Comparison of ENCODE assay signal across 8 cellular contexts in the genomic region with DNA sequence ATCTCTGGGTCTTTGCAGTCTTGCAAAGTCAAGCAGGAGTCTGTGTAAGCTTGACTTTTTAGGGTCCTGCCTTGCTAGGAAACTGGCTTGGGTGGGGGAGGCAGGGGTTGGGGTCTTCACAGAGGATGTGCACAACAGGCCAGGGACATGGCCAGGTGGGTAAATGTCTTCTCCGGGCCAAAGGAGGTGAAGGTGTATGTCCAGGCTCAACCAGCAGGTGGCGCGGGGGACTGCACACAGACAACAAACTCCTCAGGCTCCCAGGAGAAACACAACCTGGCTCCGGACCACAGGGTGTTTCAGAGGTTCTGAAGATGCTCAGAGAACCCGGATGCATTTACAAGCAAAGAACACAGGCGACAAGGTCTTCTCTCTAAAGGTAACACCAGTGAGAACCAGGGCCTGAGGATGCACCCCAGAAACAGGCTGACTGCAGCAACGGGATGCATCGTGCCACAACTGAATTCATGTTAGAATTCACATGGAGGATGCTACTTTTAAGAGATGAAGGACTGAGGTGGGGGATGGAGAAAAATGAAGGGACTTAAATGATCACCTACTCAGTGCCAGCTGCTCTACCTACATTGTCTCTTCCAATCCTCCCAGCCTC. TPM values are rescaled to one million over a fixed set of nuclear protein-coding genes. Genes with fewer than 3 reads are reported as not detected.
DNase-seq lines count a peak whose midpoint lies in the region; ATAC-seq and TF ChIP-seq lines count a peak whose summit lies in the region.

No MANE protein-coding gene starts in this region.

- H3K27me3 ChIP-seq in GM23248 (replicated peaks; ENCODE audit: insufficient read depth) (no peaks in the 10 kb centered on the region), Peyer's patch (no peaks in the 10 kb centered on the region), heart right ventricle (no peaks in the 10 kb centered on the region)

- no peak for TF ChIP-seq POLR2A in Peyer's patch (IDR thresholded peaks at IDR 0.05)

- no peak for ATAC-seq in heart right ventricle
- ATAC-seq in HG02623 (IDR thresholded peaks at IDR 0.05; ENCODE audit: unreplicated experiment), result no peak

- H3K27ac ChIP-seq in GM23248 (no peak overlapping the region), Peyer's patch (no peak overlapping the region), heart right ventricle (peak overlapping the region in 2 of 10 donors; percentile 78 to 88)

- H3K36me3 ChIP-seq in GM23248 (ENCODE audit: low read depth) (no peaks in the 10 kb centered on the region), Peyer's patch (no peaks in the 10 kb centered on the region), heart right ventricle (peaks cover 0 to 1% (median 0%) of the 10 kb centered on the region in 9 donors)

- peaks cover 38% of the 10 kb centered on the region for H3K4me1 ChIP-seq in GM23248 (ENCODE audit: insufficient read depth)
- H3K4me1 ChIP-seq in Peyer's patch, result peaks cover 0 to 51% (median 9%) of the 10 kb centered on the region in 4 donors
- H3K4me1 ChIP-seq in heart right ventricle, result peaks cover 45 to 96% (median 77%) of the 10 kb centered on the region in 9 donors

- TF ChIP-seq CTCF in AG09319 (IDR thresholded peaks at IDR 0.05; ENCODE audit: low read depth, low read length) (peak; percentile 61), Peyer's patch (IDR thresholded peaks at IDR 0.05) (peak in 5 of 6 experiments; percentile 8 to 66 (median 60)), heart right ventricle (IDR thresholded peaks at IDR 0.05) (peak; percentile 30 to 70 (median 61))

- intact Hi-C loops in heart right ventricle (cut with DNase I), result loop anchor here in 3 of 10 donors (5.0 kb wide), 3 partner anchors 33 to 88 kb away; no protein-coding TSS in a partner anchor

- H2AFZ ChIP-seq in GM23248, result no peak overlapping the region

- H3K4me2 ChIP-seq in GM23248 (ENCODE audit: unreplicated experiment), result no peak overlapping the region

- DNase-seq in AG09319 (ENCODE audit: extremely low read depth, low read depth) (no peak), GM23248 (peak; percentile 52), Peyer's patch (peak; percentile 44 to 81 (median 78)), heart right ventricle (peak; percentile 31 to 51), ureter (ENCODE audit: low spot score) (no peak)
- peak; percentile 85 for DNase-seq in activated effector memory CD4-positive, alpha-beta T cell treated with anti-CD3 and anti-CD28 coated beads, Interleukin-2, amount 50 U/mL, for 16 hours
- peak; percentile 16 to 64 (median 38) for DNase-seq in stimulated activated CD4-positive, alpha-beta T cell treated with anti-CD3 and anti-CD28 coated beads, Interleukin-12 subunit alpha, Interleukin-12 subunit beta, amount 100 ng/mL, for 48 hours (ENCODE audit: low read depth in 2 of 3, low spot score in 1 of 3)

- no peak overlapping the region for H3K9ac ChIP-seq in GM23248

- no peaks in the 10 kb centered on the region for H3K9me3 ChIP-seq in GM23248 (ENCODE audit: low read depth)
- H3K9me3 ChIP-seq in Peyer's patch, result no peaks in the 10 kb centered on the region
- no peaks in the 10 kb centered on the region for H3K9me3 ChIP-seq in heart right ventricle

- H4K20me1 ChIP-seq in GM23248 (ENCODE audit: insufficient read depth), result no peaks in the 10 kb centered on the region

- H3K79me2 ChIP-seq in GM23248 (ENCODE audit: insufficient read depth), result no peaks in the 10 kb centered on the region

- H3K4me3 ChIP-seq in GM23248, result no peak overlapping the region
- H3K4me3 ChIP-seq in Peyer's patch, result no peak overlapping the region
- no peak overlapping the region for H3K4me3 ChIP-seq in heart right ventricle

- 61 to 63% methylated on average over 8 of the region's 8 CpGs for WGBS in GM23248 (ENCODE audit: low coverage in 1 of 2, low lambda C conversion rate in 2 of 2, missing lambda C conversion rate in 2 of 2), 2 experiments
- 65 to 68% methylated on average over 8 of the region's 8 CpGs for WGBS in heart right ventricle, 2 donors

- in situ Hi-C loops in GM23248 (cut with MboI), result no loop called here

- peaks cover 23% of the 10 kb centered on the region for H3F3A ChIP-seq in GM23248 (ENCODE audit: insufficient read depth)

- H3K9me2 ChIP-seq in GM23248 (ENCODE audit: insufficient read depth), result no peaks in the 10 kb centered on the region

RNA-seq across cellular contexts. Expression of a gene that starts 56.0 kb away (rescaled TPM):
- total RNA-seq in GM23248 (2014; rRNA removed; shearing (Covaris generic)), result 4.6 and 6.9 TPM in 2 replicates
- polyA plus RNA-seq in GM23248 (2016; fragmentation: Nextera tagmentation; extraction: Ambion mirVana) (2.1 and 2.4 TPM in 2 replicates), heart right ventricle (1 to 10 TPM; 5.0 to 9.4 TPM)
- total RNA-seq in Peyer's patch (10 to 100 TPM; 18.2 to 45.5 (median 31.5) TPM), heart right ventricle (10 to 100 TPM; 11.2 to 25.5 (median 16.2) TPM), ureter (111 TPM)

Comparison
In these comparisons a context has a peak if more than half of its experiments do, and no peak if none do; other contexts are left out.
1. DNase-seq: peak in GM23248 (single experiment), Peyer's patch (3 of 3), activated effector memory CD4-positive, alpha-beta T cell treated with anti-CD3 and anti-CD28 coated beads, Interleukin-2, amount 50 U/mL, for 16 hours (single experiment), heart right ventricle (2 of 2) and stimulated activated CD4-positive, alpha-beta T cell treated with anti-CD3 and anti-CD28 coated beads, Interleukin-12 subunit alpha, Interleukin-12 subunit beta, amount 100 ng/mL, for 48 hours (3 of 3); none in AG09319 (single experiment) and ureter (single experiment).
2. Peak in every context shown above with its lines, with median percentiles within 50 percentile points of each other: CTCF ChIP-seq.